In the genomic region with DNA sequence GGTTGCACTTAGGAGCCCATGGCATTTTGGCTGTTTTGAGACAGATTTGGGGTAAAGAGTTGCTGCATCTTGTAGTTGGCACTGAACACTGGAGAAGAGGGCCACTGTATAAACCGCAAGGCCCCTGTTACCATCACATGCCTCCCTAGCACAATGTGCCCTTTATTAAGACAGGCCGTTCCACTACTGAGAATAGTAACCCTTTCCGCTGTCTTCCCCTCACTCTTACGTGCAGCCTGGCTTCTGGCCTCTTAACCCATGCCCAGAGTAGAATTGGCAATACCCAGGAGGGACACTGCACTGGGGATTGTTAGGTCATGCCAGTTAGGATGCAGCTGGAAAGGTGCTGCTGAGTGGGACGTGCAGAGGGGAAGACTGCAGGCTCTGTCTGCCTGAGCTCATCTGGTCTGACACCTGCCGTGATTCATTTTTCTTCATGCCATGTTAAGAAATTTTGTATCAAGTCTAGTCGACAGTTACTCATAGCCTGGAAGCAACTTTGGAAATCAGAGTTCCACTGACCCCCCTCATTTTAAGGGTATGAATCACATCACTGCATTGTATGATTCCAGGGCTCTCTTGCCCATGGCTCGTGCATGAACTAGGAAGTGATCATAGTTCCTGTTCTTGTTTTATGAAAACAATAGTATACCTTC, we compare ENCODE assay signal across 10 cellular contexts.
DNase-seq lines count a peak whose midpoint lies in the region; ATAC-seq and TF ChIP-seq lines count a peak whose summit lies in the region.
"Had no signal": no experiment of that assay in that cellular context is flagged by ENCODE, and none has a peak within 500 bp of the region (broad histone marks: within the 10 kb centered on the region; RNA-seq: fewer than 3 reads in every experiment).

No MANE protein-coding gene starts in this region.

- H3K79me2 ChIP-seq in OCI-LY3 (ENCODE audit: low read length) = no peaks in the 10 kb centered on the region

- H3K27ac ChIP-seq in OCI-LY3 (ENCODE audit: low read length) (no peak overlapping the region), duodenal mucosa (ENCODE audit: low read depth, low read length) (peak overlapping the region; percentile 23), mesodermal cell (ENCODE audit: low read depth, low read length, severe bottlenecking) (peak overlapping the region; percentile 96), thoracic aorta (peak overlapping the region; percentile 91 to 93)

- peak overlapping the region; percentile 50 for H3K4me2 ChIP-seq in OCI-LY3 (ENCODE audit: low read length)

- no peak for TF ChIP-seq CTCF in OCI-LY3 (IDR thresholded peaks at IDR 0.05; ENCODE audit: low read depth, low read length)
- TF ChIP-seq CTCF in thoracic aorta (IDR thresholded peaks at IDR 0.05) = no peak

- ATAC-seq in thoracic aorta (ENCODE audit: insufficient number of reproducible peaks, low FRiP score, low read depth) = peak; percentile 91
- ATAC-seq: K562 had no signal

- H3K9ac ChIP-seq in OCI-LY3 (ENCODE audit: low read length) (no peak overlapping the region), duodenal mucosa (ENCODE audit: low read depth in 1 of 2, low read length in 2 of 2) (peak overlapping the region; percentile 11 to 27)

- H3K4me3 ChIP-seq in OCI-LY3 (ENCODE audit: low read length) (peak overlapping the region; percentile 36; the same call in 1 of the 2 replicates), duodenal mucosa (ENCODE audit: low read depth in 1 of 2, low read length in 2 of 2) (peak overlapping the region in 1 of 2 donors; percentile 12), mesodermal cell (ENCODE audit: extremely low read depth, insufficient read depth, low read length, poor library complexity, severe bottlenecking) (no peak overlapping the region), thoracic aorta (peak overlapping the region; percentile 59)
- H3K4me3 ChIP-seq: K562 had no signal

- H3K27me3 ChIP-seq in OCI-LY3 (ENCODE audit: low read depth, low read length) (no peaks in the 10 kb centered on the region; the same call in 1 of the 2 replicates), duodenal mucosa (ENCODE audit: control insufficient read depth in 1 of 2, insufficient read depth in 2 of 2, low read length in 2 of 2) (no peaks in the 10 kb centered on the region), thoracic aorta (replicated peaks; ENCODE audit: insufficient read depth) (no peaks in the 10 kb centered on the region)

- H2AFZ ChIP-seq in OCI-LY3 (ENCODE audit: low read depth, low read length) = peak overlapping the region; percentile 95

- H4K20me1 ChIP-seq in OCI-LY3 (ENCODE audit: insufficient read depth, low read length) = no peaks in the 10 kb centered on the region

- WGBS in mesodermal cell (ENCODE audit: insufficient coverage in 2 of 2), 2 experiments = 88 to 89% methylated on average over 6 of the region's 8 CpGs

- no peaks in the 10 kb centered on the region for H3K9me3 ChIP-seq in OCI-LY3 (ENCODE audit: insufficient read depth, low read length)
- H3K9me3 ChIP-seq in duodenal mucosa (ENCODE audit: control insufficient read depth in 1 of 2, low read length in 2 of 2) = no peaks in the 10 kb centered on the region
- no peaks in the 10 kb centered on the region for H3K9me3 ChIP-seq in mesodermal cell (ENCODE audit: control insufficient read depth, low read length)
- no peaks in the 10 kb centered on the region for H3K9me3 ChIP-seq in thoracic aorta

- peaks cover 8% of the 10 kb centered on the region for H3K4me1 ChIP-seq in OCI-LY3 (ENCODE audit: low read length)
- peaks cover 22% of the 10 kb centered on the region in 2 donors for H3K4me1 ChIP-seq in duodenal mucosa (ENCODE audit: control insufficient read depth in 1 of 2, insufficient read depth in 2 of 2, low read length in 2 of 2)
- peaks cover 67% of the 10 kb centered on the region for H3K4me1 ChIP-seq in mesodermal cell (ENCODE audit: control insufficient read depth, insufficient read depth, low read length, poor library complexity, severe bottlenecking)
- peaks cover 43 to 92% of the 10 kb centered on the region in 2 donors for H3K4me1 ChIP-seq in thoracic aorta (ENCODE audit: control insufficient read depth in 1 of 2, low read depth in 2 of 2)

- DNase-seq in thoracic aorta (ENCODE audit: low spot score) (no peak), NCI-H2171 treated with DMSO at 0.1 percent for 48 hours (lab: John Stamatoyannopoulos, UW) (no peak), NCI-H526 treated with DMSO at 0.1 percent for 48 hours (lab: John Stamatoyannopoulos, UW) (no peak), SW 1271 (lab: John Stamatoyannopoulos, UW) (no peak)
- no peak for DNase-seq in effector CD8-positive, alpha-beta T cell (lab: John Stamatoyannopoulos, UW)
- DNase-seq: stimulated activated CD4-positive, alpha-beta T cell treated with anti-CD3 and anti-CD28 coated beads, Interleukin-15, amount 100 ng/mL, for 24 hours had no signal

- no peaks in the 10 kb centered on the region for H3K36me3 ChIP-seq in OCI-LY3 (replicated peaks; ENCODE audit: low read depth, low read length)
- no peaks in the 10 kb centered on the region for H3K36me3 ChIP-seq in duodenal mucosa (ENCODE audit: control insufficient read depth in 1 of 2, insufficient read depth in 2 of 2, low read length in 2 of 2)
- no peaks in the 10 kb centered on the region for H3K36me3 ChIP-seq in mesodermal cell (ENCODE audit: control insufficient read depth, insufficient read depth, low read length)
- no peaks in the 10 kb centered on the region for H3K36me3 ChIP-seq in thoracic aorta
